15 cellular contexts compared by ENCODE assay signal in genomic region chr4:130210871-130211270, GRCh38.
DNase-seq lines count a peak whose midpoint lies in the region; ATAC-seq and TF ChIP-seq lines count a peak whose summit lies in the region.
"Had no signal": no experiment of that assay in that cellular context is flagged by ENCODE, and none has a peak within 500 bp of the region (broad histone marks: within the 10 kb centered on the region; RNA-seq: fewer than 3 reads in every experiment).

No MANE protein-coding gene starts in this region.

- TF ChIP-seq POLR2A in breast epithelium (IDR thresholded peaks at IDR 0.05), result no peak

- no peaks in the 10 kb centered on the region for H3K9me3 Mint-ChIP-seq in MCF 10A (ENCODE audit: unreplicated experiment)
- H3K9me3 Mint-ChIP-seq in activated T-helper 17 cell treated with anti-CD3 and anti-CD28 coated beads, Interleukin-2, amount 50 U/mL, for 72 hours, result peaks cover 3% of the 10 kb centered on the region
- H3K9me3 Mint-ChIP-seq: activated T-helper 1 cell treated with anti-CD3 and anti-CD28 coated beads, Interleukin-12 subunit alpha, Interleukin-12 subunit beta, Interleukin-2, Interleukin-4 antibody, amounts not matched to agents 30 ng/mL and 10 ng/mL and 1 ng/mL, durations not matched to agents 14 hours and 24 hours and 36 hours had no signal

- no peaks in the 10 kb centered on the region for H3K79me2 ChIP-seq in fibroblast of lung (ENCODE audit: control insufficient read depth, insufficient read depth, low read length)

- H3K27me3 Mint-ChIP-seq in MCF 10A (ENCODE audit: insufficient read depth, unreplicated experiment), result no peaks in the 10 kb centered on the region
- no peaks in the 10 kb centered on the region for H3K27me3 Mint-ChIP-seq in activated T-helper 17 cell treated with anti-CD3 and anti-CD28 coated beads, Interleukin-2, amount 50 U/mL, for 72 hours
- H3K27me3 Mint-ChIP-seq: activated CD4-positive, alpha-beta T cell treated with anti-CD3 and anti-CD28 coated beads for 36 hours; naive B cell had no signal

- no peak for TF ChIP-seq CTCF in MCF 10A (IDR thresholded peaks at IDR 0.05; ENCODE audit: unreplicated experiment)
- TF ChIP-seq CTCF in breast epithelium (IDR thresholded peaks at IDR 0.05), result no peak
- TF ChIP-seq CTCF in fibroblast of lung (conservative IDR thresholded peaks at IDR 0.05 in 1 of 2, IDR thresholded peaks at IDR 0.05 in 1 of 2; ENCODE audit: low read depth in 1 of 2, low read length in 2 of 2), result no peak

- H3K9me3 ChIP-seq in breast epithelium, result no peaks in the 10 kb centered on the region
- no peaks in the 10 kb centered on the region for H3K9me3 ChIP-seq in fibroblast of lung (ENCODE audit: control insufficient read depth, insufficient read depth, low read depth, low read length)
- H3K9me3 ChIP-seq: transverse colon had no signal

- peaks cover 8% of the 10 kb centered on the region for H3K4me1 Mint-ChIP-seq in MCF 10A (ENCODE audit: insufficient read depth, unreplicated experiment)
- H3K4me1 Mint-ChIP-seq in activated T-helper 17 cell treated with anti-CD3 and anti-CD28 coated beads, Interleukin-2, amount 50 U/mL, for 72 hours, result no peaks in the 10 kb centered on the region
- H3K4me1 Mint-ChIP-seq: activated CD4-positive, alpha-beta T cell treated with anti-CD3 and anti-CD28 coated beads for 36 hours; naive B cell had no signal

- no peak overlapping the region for H2AFZ ChIP-seq in fibroblast of lung (ENCODE audit: low read length)

- H3K4me1 ChIP-seq in breast epithelium (no peaks in the 10 kb centered on the region), fibroblast of lung (ENCODE audit: control insufficient read depth, extremely low read depth, insufficient read depth, low read length) (no peaks in the 10 kb centered on the region)
- H3K4me1 ChIP-seq: transverse colon had no signal

- POLR2A ChIA-PET in MCF 10A (lab: Yijun Ruan, JAX), result no interaction called here

- DNase-seq in MCF 10A (ENCODE audit: unreplicated experiment) (peak; percentile 77), breast epithelium (ENCODE audit: low spot score in 2 of 2) (no peak), RKO (ENCODE audit: low spot score) (peak; percentile 74), fibroblast of lung (ENCODE audit: low read depth in 2 of 2) (peak; percentile 37 to 45)
- DNase-seq in stimulated activated CD8-positive, alpha-beta memory T cell treated with anti-CD3 and anti-CD28 coated beads, Interleukin-4, amount 100 ng/mL, for 48 hours, result no peak
- DNase-seq: activated CD4-positive, alpha-beta T cell treated with anti-CD3 and anti-CD28 coated beads for 36 hours; caudate nucleus; kidney; naive B cell; stimulated activated CD4-positive, alpha-beta T cell treated with anti-CD3 and anti-CD28 coated beads, Interleukin-12 subunit alpha, Interleukin-12 subunit beta, amount 100 ng/mL, for 4 hours; transverse colon had no signal

- H3K4me3 Mint-ChIP-seq in MCF 10A (ENCODE audit: unreplicated experiment), result no peak overlapping the region
- no peak overlapping the region for H3K4me3 Mint-ChIP-seq in activated T-helper 17 cell treated with anti-CD3 and anti-CD28 coated beads, Interleukin-2, amount 50 U/mL, for 72 hours
- H3K4me3 Mint-ChIP-seq: activated CD4-positive, alpha-beta T cell treated with anti-CD3 and anti-CD28 coated beads for 36 hours; activated T-helper 1 cell treated with anti-CD3 and anti-CD28 coated beads, Interleukin-12 subunit alpha, Interleukin-12 subunit beta, Interleukin-2, Interleukin-4 antibody, amounts not matched to agents 30 ng/mL and 10 ng/mL and 1 ng/mL, durations not matched to agents 14 hours and 24 hours and 36 hours; naive B cell had no signal

- no peaks in the 10 kb centered on the region for H4K20me1 ChIP-seq in fibroblast of lung (ENCODE audit: control insufficient read depth, extremely low read depth, insufficient read depth, low read length)

- ATAC-seq in GM19351 (IDR thresholded peaks at IDR 0.05; ENCODE audit: unreplicated experiment) (no peak), GM19467 (IDR thresholded peaks at IDR 0.05; ENCODE audit: unreplicated experiment) (no peak)
- no peak for ATAC-seq in activated T-helper 17 cell treated with anti-CD3 and anti-CD28 coated beads, Interleukin-2, amount 50 U/mL, for 72 hours (replicated peaks)
- ATAC-seq: activated CD4-positive, alpha-beta T cell treated with anti-CD3 and anti-CD28 coated beads for 36 hours had no signal

- H3K36me3 ChIP-seq in breast epithelium, result no peaks in the 10 kb centered on the region
- H3K36me3 ChIP-seq in fibroblast of lung (ENCODE audit: control insufficient read depth, insufficient read depth, low read length), result no peaks in the 10 kb centered on the region
- H3K36me3 ChIP-seq: transverse colon had no signal

- H3K27ac ChIP-seq in breast epithelium (no peak overlapping the region), fibroblast of lung (ENCODE audit: insufficient read depth, low read length) (no peak overlapping the region)
- H3K27ac ChIP-seq: transverse colon had no signal

- no peak overlapping the region for H3K4me2 ChIP-seq in fibroblast of lung (ENCODE audit: extremely low read depth, insufficient read depth, low read length)

- CTCF ChIA-PET in MCF 10A (lab: Yijun Ruan, JAX), result interaction anchor here (0.9 kb wide), 1 partner anchor 37 kb away, joined by 3 read pairs; no protein-coding TSS in a partner anchor

- peak overlapping the region; percentile 39 for H3K27ac Mint-ChIP-seq in MCF 10A (ENCODE audit: low read depth, unreplicated experiment)
- no peak overlapping the region for H3K27ac Mint-ChIP-seq in activated T-helper 17 cell treated with anti-CD3 and anti-CD28 coated beads, Interleukin-2, amount 50 U/mL, for 72 hours
- H3K27ac Mint-ChIP-seq: activated CD4-positive, alpha-beta T cell treated with anti-CD3 and anti-CD28 coated beads for 36 hours; activated T-helper 1 cell treated with anti-CD3 and anti-CD28 coated beads, Interleukin-12 subunit alpha, Interleukin-12 subunit beta, Interleukin-2, Interleukin-4 antibody, amounts not matched to agents 30 ng/mL and 10 ng/mL and 1 ng/mL, durations not matched to agents 14 hours and 24 hours and 36 hours; naive B cell had no signal

- intact Hi-C loops in MCF 10A (cut with micrococcal nuclease), result no loop called here
- intact Hi-C loops in breast epithelium (cut with DNase I; ENCODE audit: low total_unique reads), result no loop called here

- BruUV-seq in MCF 10A (replicated peaks; lab: Mats Ljungman, UMichigan), result no TSS peak

- H3K4me3 ChIP-seq in breast epithelium, result no peak overlapping the region
- H3K4me3 ChIP-seq in fibroblast of lung (replicated peaks in 1 of 4; ENCODE audit: control extremely low read depth in 1 of 4, insufficient read depth in 1 of 4, low read depth in 3 of 4, low read length in 4 of 4), result no peak overlapping the region
- H3K4me3 ChIP-seq: transverse colon had no signal

- no peak overlapping the region for H3K9ac ChIP-seq in fibroblast of lung (ENCODE audit: insufficient read depth, low read length)

- no peaks in the 10 kb centered on the region for H3K27me3 ChIP-seq in breast epithelium
- no peaks in the 10 kb centered on the region for H3K27me3 ChIP-seq in fibroblast of lung (ENCODE audit: control insufficient read depth, insufficient read depth, low read length)
- H3K27me3 ChIP-seq: transverse colon had no signal

- no peaks in the 10 kb centered on the region for H3K36me3 Mint-ChIP-seq in MCF 10A (ENCODE audit: insufficient read depth, unreplicated experiment)
- no peaks in the 10 kb centered on the region for H3K36me3 Mint-ChIP-seq in activated T-helper 17 cell treated with anti-CD3 and anti-CD28 coated beads, Interleukin-2, amount 50 U/mL, for 72 hours (ENCODE audit: low read depth)
- H3K36me3 Mint-ChIP-seq: naive B cell had no signal

Comparison
In these comparisons a context has a peak if more than half of its experiments do, and no peak if none do; other contexts are left out.
1. DNase-seq: peak in MCF 10A (single experiment), RKO (single experiment) and fibroblast of lung (2 of 2); none in breast epithelium (0 of 2) and stimulated activated CD8-positive, alpha-beta memory T cell treated with anti-CD3 and anti-CD28 coated beads, Interleukin-4, amount 100 ng/mL, for 48 hours (single experiment).